17 cellular contexts compared by ENCODE assay signal in the genomic region with DNA sequence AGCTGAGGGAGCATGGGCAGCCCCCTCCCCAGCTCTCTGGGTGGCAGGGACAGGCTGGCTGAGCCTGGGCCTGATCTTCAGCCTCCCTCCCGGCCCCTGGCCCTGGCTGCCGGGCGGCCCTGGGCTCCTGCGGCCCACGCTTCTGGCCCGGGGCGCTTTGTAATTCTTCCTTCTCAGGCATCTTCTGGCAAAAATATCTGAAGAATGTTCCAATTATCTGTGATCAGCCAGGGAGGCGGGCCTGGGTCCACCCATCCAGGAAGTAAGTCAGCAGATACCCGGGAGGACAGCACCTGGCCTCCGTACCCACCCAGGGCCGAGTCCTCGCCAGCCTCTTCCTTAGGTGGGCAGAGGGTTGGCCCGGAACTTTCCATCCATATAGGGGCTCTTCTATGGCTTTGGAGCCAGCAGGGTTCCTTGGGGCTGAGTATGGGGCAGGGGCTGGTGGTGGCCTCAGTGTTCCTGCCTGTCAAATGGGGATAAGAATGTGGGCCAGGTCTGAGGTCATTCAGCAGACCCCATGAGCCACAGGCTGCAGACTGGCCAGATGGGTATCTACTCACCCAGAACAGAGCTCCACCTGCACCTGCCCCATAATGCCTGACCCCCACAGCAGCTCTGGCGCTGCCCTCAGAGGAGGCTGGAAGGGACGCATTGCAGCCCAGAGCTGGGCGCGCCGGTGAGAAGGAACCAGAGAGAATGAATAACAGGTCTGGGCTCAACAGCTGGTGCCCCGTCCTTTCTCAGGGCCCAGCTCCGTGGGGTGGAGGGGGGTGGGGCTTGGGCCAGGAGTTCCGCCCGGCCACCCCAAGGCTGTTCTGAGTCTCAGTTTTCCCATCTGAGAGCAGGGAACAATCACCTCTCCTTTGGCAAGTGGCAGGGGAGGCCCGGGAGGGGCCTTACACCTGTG. TPM values are rescaled to one million over a fixed set of nuclear protein-coding genes. Genes with fewer than 3 reads are reported as not detected.
"Had no signal": no experiment of that assay in that cellular context is flagged by ENCODE, and none has a peak within 500 bp of the region (broad histone marks: within the 10 kb centered on the region; RNA-seq: fewer than 3 reads in every experiment).

No MANE protein-coding gene starts in this region.

- H3K4me1 Mint-ChIP-seq: activated naive CD8-positive, alpha-beta T cell treated with anti-CD3 and anti-CD28 coated beads for 36 hours; naive thymus-derived CD4-positive, alpha-beta T cell had no signal

- DNase-seq: activated CD4-positive, alpha-beta T cell treated with anti-CD3 and anti-CD28 coated beads, Interleukin-2, amount 50 U/mL, for 1 hour; activated CD8-positive, alpha-beta memory T cell treated with anti-CD3 and anti-CD28 coated beads for 24 hours; activated naive CD8-positive, alpha-beta T cell treated with anti-CD3 and anti-CD28 coated beads for 36 hours; cerebellar nuclear complex; dermis blood vessel endothelial cell; gastrocnemius medialis; heart left ventricle; mucosa of descending colon; naive thymus-derived CD4-positive, alpha-beta T cell; retina; stimulated activated CD4-positive, alpha-beta T cell treated with anti-CD3 and anti-CD28 coated beads, Interleukin-2, amount 100 ng/mL, for 48 hours; thyroid gland had no signal

- H3K27ac ChIP-seq: gastrocnemius medialis, heart left ventricle, thyroid gland had no signal

- H3K27me3 ChIP-seq: thyroid gland had no signal

- H3K4me3 ChIP-seq: gastrocnemius medialis, heart left ventricle, mucosa of descending colon, thyroid gland had no signal

- H3K9me3 ChIP-seq: gastrocnemius medialis, heart left ventricle, mucosa of descending colon, thyroid gland had no signal

- H3K4me3 Mint-ChIP-seq: activated naive CD8-positive, alpha-beta T cell treated with anti-CD3 and anti-CD28 coated beads for 36 hours; naive thymus-derived CD4-positive, alpha-beta T cell; stimulated activated memory B cell treated with anti-CD40 and anti-IgM and Interleukin-4, amounts not matched to agents 10 μg/mL and 1 μg/mL and 100 μg/mL, for 72 hours; T-helper 2 cell treated with Interferon-gamma antibody and Interleukin-4, amounts not matched to agents 5 μg/mL and 100 μg/mL, for 36 hours had no signal

- ATAC-seq: gastrocnemius medialis; heart left ventricle; left lobe of liver; mucosa of descending colon; naive thymus-derived CD4-positive, alpha-beta T cell; stimulated activated memory B cell treated with anti-CD40 and anti-IgM and Interleukin-4, amounts not matched to agents 10 μg/mL and 1 μg/mL and 100 μg/mL, for 72 hours had no signal

- H3K4me1 ChIP-seq: gastrocnemius medialis, heart left ventricle, thyroid gland had no signal

- H3K36me3 Mint-ChIP-seq: activated naive CD8-positive, alpha-beta T cell treated with anti-CD3 and anti-CD28 coated beads for 36 hours; naive thymus-derived CD4-positive, alpha-beta T cell; stimulated activated memory B cell treated with anti-CD40 and anti-IgM and Interleukin-4, amounts not matched to agents 10 μg/mL and 1 μg/mL and 100 μg/mL, for 72 hours had no signal

- H3K36me3 ChIP-seq: gastrocnemius medialis, heart left ventricle, thyroid gland had no signal

- H3K9me3 Mint-ChIP-seq: activated naive CD8-positive, alpha-beta T cell treated with anti-CD3 and anti-CD28 coated beads for 36 hours; naive thymus-derived CD4-positive, alpha-beta T cell; stimulated activated memory B cell treated with anti-CD40 and anti-IgM and Interleukin-4, amounts not matched to agents 10 μg/mL and 1 μg/mL and 100 μg/mL, for 72 hours; T-helper 2 cell treated with Interferon-gamma antibody and Interleukin-4, amounts not matched to agents 5 μg/mL and 100 μg/mL, for 36 hours had no signal

- H3K27ac Mint-ChIP-seq: activated naive CD8-positive, alpha-beta T cell treated with anti-CD3 and anti-CD28 coated beads for 36 hours; naive thymus-derived CD4-positive, alpha-beta T cell; stimulated activated memory B cell treated with anti-CD40 and anti-IgM and Interleukin-4, amounts not matched to agents 10 μg/mL and 1 μg/mL and 100 μg/mL, for 72 hours; T-helper 2 cell treated with Interferon-gamma antibody and Interleukin-4, amounts not matched to agents 5 μg/mL and 100 μg/mL, for 36 hours had no signal

RNA-seq across cellular contexts. Expression of a gene that starts 16.2 kb away (rescaled TPM):
- total RNA-seq: activated naive CD8-positive, alpha-beta T cell treated with anti-CD3 and anti-CD28 coated beads for 36 hours; dermis blood vessel endothelial cell; gastrocnemius medialis; lung microvascular endothelial cell; mucosa of descending colon; naive thymus-derived CD4-positive, alpha-beta T cell; skeletal muscle tissue had no signal
- polyA plus RNA-seq: heart left ventricle; naive thymus-derived CD4-positive, alpha-beta T cell had no signal
